Comparison of ENCODE assay signal across 28 cellular contexts in the genomic region with DNA sequence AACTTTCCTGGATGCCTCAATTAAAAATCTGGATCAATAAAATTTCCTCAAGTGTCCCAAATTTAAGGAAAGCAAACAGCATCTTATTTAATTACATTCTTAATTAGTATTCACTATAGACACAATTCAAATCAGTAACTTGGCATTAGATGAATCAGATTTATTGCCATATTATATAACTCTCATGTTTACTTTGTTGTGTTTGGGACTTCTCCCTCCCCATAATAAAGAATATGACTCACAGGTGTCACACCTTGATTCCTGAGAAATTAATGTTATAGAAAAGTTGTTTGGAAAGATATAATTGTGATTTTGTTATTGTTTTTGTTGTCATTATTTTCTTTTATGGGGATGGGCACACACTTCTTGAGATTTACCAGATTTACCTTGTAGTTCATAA. TPM values are rescaled to one million over a fixed set of nuclear protein-coding genes. Genes with fewer than 3 reads are reported as not detected.
"Had no signal": no experiment of that assay in that cellular context is flagged by ENCODE, and none has a peak within 500 bp of the region (broad histone marks: within the 10 kb centered on the region; RNA-seq: fewer than 3 reads in every experiment).

No MANE protein-coding gene starts in this region.

- FAIRE-seq: colon, kidney had no signal

- DNase-seq: dorsolateral prefrontal cortex; effector CD4-positive, alpha-beta T cell; foreskin fibroblast; heart left ventricle; kidney; naive B cell; stimulated activated CD4-positive, alpha-beta T cell treated with anti-CD3 and anti-CD28 coated beads, Interleukin-2, amount 100 ng/mL, for 24 hours; stimulated activated CD4-positive, alpha-beta T cell treated with anti-CD3 and anti-CD28 coated beads, Interleukin-4, amount 100 ng/mL, for 24 hours; stimulated activated naive CD4-positive, alpha-beta T cell treated with Interleukin-2 at 50 U/mL for 16 hours; stomach; thyroid gland; trophoblast cell had no signal

- H3K27me3 ChIP-seq: gastroesophageal sphincter, heart left ventricle, neural progenitor cell, right atrium auricular region, stomach, thyroid gland, vagina had no signal

- H3K4me2 ChIP-seq: hepatocyte, neural progenitor cell had no signal

- H2AFZ ChIP-seq: hepatocyte, neural progenitor cell, parathyroid adenoma had no signal

- H3K27ac Mint-ChIP-seq: memory B cell; naive B cell; natural killer cell treated with Interleukin-12 subunit alpha and Interleukin-12 subunit beta and Interleukin-15 and Interleukin-18, amount 100 ng/mL, for 72 hours; neural progenitor cell; stimulated activated effector memory CD8-positive, alpha-beta T cell treated with anti-CD3 and anti-CD28 coated beads, Interleukin-12 subunit alpha, Interleukin-12 subunit beta, amount 100 ng/mL, for 72 hours had no signal

- H3K4me1 ChIP-seq: gastroesophageal sphincter, neural progenitor cell, parathyroid adenoma, right atrium auricular region, stomach, thyroid gland, vagina had no signal

- H3K79me2 ChIP-seq: hepatocyte, parathyroid adenoma had no signal

- H3K36me3 Mint-ChIP-seq: memory B cell; naive B cell; natural killer cell treated with Interleukin-12 subunit alpha and Interleukin-12 subunit beta and Interleukin-15 and Interleukin-18, amount 100 ng/mL, for 72 hours; neural progenitor cell; stimulated activated effector memory CD8-positive, alpha-beta T cell treated with anti-CD3 and anti-CD28 coated beads, Interleukin-12 subunit alpha, Interleukin-12 subunit beta, amount 100 ng/mL, for 72 hours had no signal

- H3K27ac ChIP-seq: dorsolateral prefrontal cortex, epithelial cell of prostate, gastroesophageal sphincter, heart left ventricle, hepatocyte, neural progenitor cell, parathyroid adenoma, right atrium auricular region, stomach, thyroid gland, vagina had no signal

- H3K4me3 Mint-ChIP-seq: memory B cell; naive B cell; natural killer cell treated with Interleukin-12 subunit alpha and Interleukin-12 subunit beta and Interleukin-15 and Interleukin-18, amount 100 ng/mL, for 72 hours; neural progenitor cell; stimulated activated effector memory CD8-positive, alpha-beta T cell treated with anti-CD3 and anti-CD28 coated beads, Interleukin-12 subunit alpha, Interleukin-12 subunit beta, amount 100 ng/mL, for 72 hours had no signal

- H3K4me1 Mint-ChIP-seq: memory B cell; naive B cell; neural progenitor cell; stimulated activated effector memory CD8-positive, alpha-beta T cell treated with anti-CD3 and anti-CD28 coated beads, Interleukin-12 subunit alpha, Interleukin-12 subunit beta, amount 100 ng/mL, for 72 hours had no signal

- H3K9me3 Mint-ChIP-seq: memory B cell; natural killer cell treated with Interleukin-12 subunit alpha and Interleukin-12 subunit beta and Interleukin-15 and Interleukin-18, amount 100 ng/mL, for 72 hours; neural progenitor cell had no signal

- H3K9ac ChIP-seq: neural progenitor cell, parathyroid adenoma had no signal

- H3K4me3 ChIP-seq: dorsolateral prefrontal cortex, gastroesophageal sphincter, heart left ventricle, hepatocyte, lung, neural progenitor cell, right atrium auricular region, stomach, thyroid gland, vagina had no signal

- H3K9me3 ChIP-seq: gastroesophageal sphincter, heart left ventricle, right atrium auricular region, stomach, thyroid gland, vagina had no signal

- H3K36me3 ChIP-seq: gastroesophageal sphincter, heart left ventricle, neural progenitor cell, right atrium auricular region, stomach, thyroid gland, vagina had no signal

- ATAC-seq: esophagus mucosa; gastroesophageal sphincter; heart left ventricle; left lobe of liver; natural killer cell treated with Interleukin-12 subunit alpha and Interleukin-12 subunit beta and Interleukin-15 and Interleukin-18, amount 100 ng/mL, for 72 hours; sciatic nerve; stimulated activated effector memory CD8-positive, alpha-beta T cell treated with anti-CD3 and anti-CD28 coated beads, Interleukin-12 subunit alpha, Interleukin-12 subunit beta, amount 100 ng/mL, for 72 hours had no signal

RNA-seq across cellular contexts. Expression of a gene that starts 18.4 kb away (rescaled TPM):
- total RNA-seq: left lobe of liver; mononuclear cell; natural killer cell treated with Interleukin-12 subunit alpha and Interleukin-12 subunit beta and Interleukin-15 and Interleukin-18, amount 100 ng/mL, for 72 hours had no signal
